ENCODE assay signal across 17 cellular contexts in the genomic region with DNA sequence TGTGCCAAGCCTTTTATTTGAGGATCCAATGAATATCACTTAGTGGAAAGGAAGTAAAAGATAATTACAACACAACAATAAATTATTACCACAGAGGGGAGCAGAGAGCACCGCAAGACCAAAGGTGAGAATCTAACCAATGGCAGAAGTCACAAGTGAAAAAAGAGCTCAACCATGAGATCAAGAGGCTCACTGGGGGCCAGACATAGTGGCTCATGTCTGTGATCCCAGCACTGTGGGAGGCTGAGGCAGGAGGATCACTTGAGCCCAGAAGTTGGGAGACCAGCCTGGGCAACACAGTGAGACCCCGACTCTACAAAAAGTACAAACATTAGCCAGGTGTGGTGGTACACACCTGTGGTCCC. TPM values are rescaled to one million over a fixed set of nuclear protein-coding genes. Genes with fewer than 3 reads are reported as not detected.
A peak's percentile ranks its signal among the peaks of the same experiment; 100 is the strongest.
DNase-seq lines count a peak whose midpoint lies in the region; ATAC-seq, FAIRE-seq and TF ChIP-seq lines count a peak whose summit lies in the region.
"Had no signal": no experiment of that assay in that cellular context is flagged by ENCODE, and none has a peak within 500 bp of the region (broad histone marks: within the 10 kb centered on the region; RNA-seq: fewer than 3 reads in every experiment).

No MANE protein-coding gene starts in this region.

- peak overlapping the region; percentile 19 for H3K27ac ChIP-seq in keratinocyte (ENCODE audit: control insufficient read depth, insufficient read depth, low read length)
- H3K27ac ChIP-seq: HL-60, lower lobe of right lung had no signal

- dilution Hi-C loops in keratinocyte (cut with MboI; ENCODE audit: extremely low pct_ligation_motif_present, low sequenced_read_pairs) = no loop called here

- peaks cover 91% of the 10 kb centered on the region for H3K79me2 ChIP-seq in keratinocyte (ENCODE audit: control insufficient read depth, insufficient read depth, low read length)

- POLR2A ChIA-PET in T-cell (lab: Charles Lee) = interaction anchor here (0.5 to 0.8 kb wide), 3 partner anchors 14 to 220 kb away, joined by 3 to 7 read pairs (median 4); no protein-coding TSS in a partner anchor

- H3K27me3 ChIP-seq in keratinocyte (ENCODE audit: control insufficient read depth, extremely low read depth, insufficient read depth, low read length) = no peaks in the 10 kb centered on the region

- H4K20me1 ChIP-seq in keratinocyte (ENCODE audit: control insufficient read depth, extremely low read depth, insufficient read depth, low read length) = peaks cover 69% of the 10 kb centered on the region

- peak overlapping the region; percentile 25 for H3K4me2 ChIP-seq in keratinocyte (ENCODE audit: control insufficient read depth, extremely low read depth, insufficient read depth, low read depth, low read length)

- H3K4me3 ChIP-seq in keratinocyte (ENCODE audit: control insufficient read depth in 2 of 3, extremely low read depth in 1 of 3, insufficient read depth in 2 of 3, low read depth in 1 of 3, low read length in 3 of 3) = no peak overlapping the region
- H3K4me3 ChIP-seq: GM12878, lower lobe of right lung had no signal

- H3K36me3 ChIP-seq in keratinocyte (ENCODE audit: control insufficient read depth in 2 of 2, extremely low read depth in 1 of 2, insufficient read depth in 2 of 2, low read length in 2 of 2) = peaks cover 3 to 19% of the 10 kb centered on the region in 2 experiments
- H3K36me3 ChIP-seq: lower lobe of right lung had no signal

- peak overlapping the region; percentile 68 for H3K4me3 Mint-ChIP-seq in activated naive CD4-positive, alpha-beta T cell treated with anti-CD3 and anti-CD28 coated beads, Interleukin-2, amount 50 U/mL, for 24 hours
- H3K4me3 Mint-ChIP-seq in T-cell (peak overlapping the region; percentile 32 to 81 (median 57)), type B pancreatic cell (peak overlapping the region; percentile 17)

- no peak for FAIRE-seq in keratinocyte (lab: Jason Lieb, UNC)
- FAIRE-seq: GM12878 had no signal

- H3K9ac ChIP-seq in keratinocyte (ENCODE audit: control insufficient read depth, extremely low read depth, insufficient read depth, low read length) = no peak overlapping the region

- peaks cover 2% of the 10 kb centered on the region for H3K9me1 ChIP-seq in keratinocyte (ENCODE audit: control insufficient read depth, extremely low read depth, insufficient read depth, low read length)

- TF ChIP-seq CTCF in keratinocyte (optimal IDR thresholded peaks at IDR 0.05 in 1 of 3, IDR thresholded peaks at IDR 0.05 in 1 of 3, conservative IDR thresholded peaks at IDR 0.05 in 1 of 3; ENCODE audit: extremely low read depth in 1 of 3, insufficient read depth in 2 of 3, low read length in 3 of 3) (no peak), type B pancreatic cell (conservative IDR thresholded peaks at IDR 0.05) (no peak)

- CTCF ChIA-PET in T-cell (lab: Charles Lee) = interaction anchor here (0.5 to 1.8 kb wide), 5 partner anchors 11 to 138 kb away, joined by 3 to 6 read pairs (median 3); no protein-coding TSS in a partner anchor

- H2AFZ ChIP-seq in keratinocyte (ENCODE audit: control insufficient read depth, low read length) = no peak overlapping the region

- no peaks in the 10 kb centered on the region for H3K9me3 ChIP-seq in keratinocyte (ENCODE audit: control insufficient read depth, low read depth, low read length)
- H3K9me3 ChIP-seq: lower lobe of right lung had no signal

- ATAC-seq in T-cell (replicated peaks in 1 of 4) (peak in 2 of 4 experiments; percentile 24), GM21723 (IDR thresholded peaks at IDR 0.05; ENCODE audit: unreplicated experiment) (no peak)
- ATAC-seq: GM12878, lower lobe of right lung, Right ventricle myocardium inferior had no signal

- H3K27ac Mint-ChIP-seq in activated naive CD4-positive, alpha-beta T cell treated with anti-CD3 and anti-CD28 coated beads, Interleukin-2, amount 50 U/mL, for 24 hours = peak overlapping the region; percentile 72
- peak overlapping the region; percentile 29 to 62 for H3K27ac Mint-ChIP-seq in T-cell
- peak overlapping the region; percentile 83 for H3K27ac Mint-ChIP-seq in type B pancreatic cell

- H3K4me1 Mint-ChIP-seq in activated naive CD4-positive, alpha-beta T cell treated with anti-CD3 and anti-CD28 coated beads, Interleukin-2, amount 50 U/mL, for 24 hours = peaks cover 93% of the 10 kb centered on the region
- H3K4me1 Mint-ChIP-seq in T-cell (peaks cover 89 to 94% (median 90%) of the 10 kb centered on the region in 3 donors), type B pancreatic cell (ENCODE audit: unreplicated experiment) (peaks cover 41% of the 10 kb centered on the region)

- H3K27me3 Mint-ChIP-seq in activated naive CD4-positive, alpha-beta T cell treated with anti-CD3 and anti-CD28 coated beads, Interleukin-2, amount 50 U/mL, for 24 hours = no peaks in the 10 kb centered on the region
- H3K27me3 Mint-ChIP-seq in T-cell (no peaks in the 10 kb centered on the region), type B pancreatic cell (no peaks in the 10 kb centered on the region)

- H3K4me1 ChIP-seq in keratinocyte (ENCODE audit: control insufficient read depth, extremely low read depth, insufficient read depth, low read length) = peaks cover 66% of the 10 kb centered on the region

- H3K9me3 Mint-ChIP-seq in activated naive CD4-positive, alpha-beta T cell treated with anti-CD3 and anti-CD28 coated beads, Interleukin-2, amount 50 U/mL, for 24 hours = no peaks in the 10 kb centered on the region
- no peaks in the 10 kb centered on the region for H3K9me3 Mint-ChIP-seq in T-cell
- no peaks in the 10 kb centered on the region for H3K9me3 Mint-ChIP-seq in type B pancreatic cell

- DNase-seq in activated naive CD4-positive, alpha-beta T cell treated with Interleukin-2 at 50 U/mL for 16 hours = no peak
- DNase-seq in T-cell (no peak), keratinocyte (ENCODE audit: low read depth, low spot score) (no peak), type B pancreatic cell (ENCODE audit: extremely low spot score, unreplicated experiment) (no peak), NCI-H2171 (lab: John Stamatoyannopoulos, UW) (no peak), GM19240 (ENCODE audit: insufficient read length, low spot score) (no peak)
- DNase-seq: amygdala, dermis blood vessel endothelial cell, Kasumi-1, lower lobe of right lung, NCI-H187 treated with DMSO at 0.1 percent for 48 hours, NCI-H82 had no signal

- peaks cover 3% of the 10 kb centered on the region for H3K36me3 Mint-ChIP-seq in activated naive CD4-positive, alpha-beta T cell treated with anti-CD3 and anti-CD28 coated beads, Interleukin-2, amount 50 U/mL, for 24 hours
- H3K36me3 Mint-ChIP-seq in T-cell (peaks cover 13% of the 10 kb centered on the region), type B pancreatic cell (peaks cover 7% of the 10 kb centered on the region)

RNA-seq across cellular contexts. Expression of a gene that starts 17.7 kb away (rescaled TPM):
- total RNA-seq in T-cell (100 to 1,000 TPM; 257 to 294 (median 271) TPM), type B pancreatic cell (ENCODE audit: low replicate concordance) (153 and 155 TPM in 2 replicates)
- polyA plus RNA-seq in keratinocyte = 23.8 to 48.1 TPM (median 30.1 TPM) in 3 replicates
- polyA plus RNA-seq in keratinocyte (2011; ENCODE audit: low read depth) = 213 TPM
- 28.2 and 41.3 TPM in 2 replicates for polyA plus RNA-seq in keratinocyte (2011; cell fraction: cytosol; rRNA removed)
- 136 and 154 TPM in 2 replicates for polyA plus RNA-seq in keratinocyte (2011; cell fraction: nucleus; rRNA removed)
- 64.1 and 79.3 TPM in 2 replicates for polyA plus RNA-seq in keratinocyte (2012; ENCODE audit: low replicate concordance)
- polyA minus RNA-seq in keratinocyte = 22.4 to 90.7 TPM (median 67.2 TPM) in 3 replicates
- polyA minus RNA-seq in keratinocyte (2011; cell fraction: cytosol; rRNA and poly(A)+ RNA removed) = 44.5 TPM
- 81.8 and 119 TPM in 2 replicates for polyA minus RNA-seq in keratinocyte (2011; cell fraction: nucleus; rRNA and poly(A)+ RNA removed)

RNA-seq across cellular contexts. Expression of a gene that starts 35.5 kb away (rescaled TPM):
- total RNA-seq in T-cell = 100 to 1,000 TPM; 161 to 203 (median 184) TPM
- 43.8 to 59.4 TPM (median 45.2 TPM) in 3 replicates for polyA plus RNA-seq in keratinocyte
- 61.3 TPM for polyA plus RNA-seq in keratinocyte (2011; ENCODE audit: low read depth)
- 25.8 and 33.9 TPM in 2 replicates for polyA plus RNA-seq in keratinocyte (2011; cell fraction: cytosol; rRNA removed)
- 196 and 220 TPM in 2 replicates for polyA plus RNA-seq in keratinocyte (2011; cell fraction: nucleus; rRNA removed)
- 44.4 and 56.1 TPM in 2 replicates for polyA plus RNA-seq in keratinocyte (2012; ENCODE audit: low replicate concordance)
- 51.9 to 68.9 TPM (median 66.4 TPM) in 3 replicates for polyA minus RNA-seq in keratinocyte
- polyA minus RNA-seq in keratinocyte (2011; cell fraction: cytosol; rRNA and poly(A)+ RNA removed) = 54.3 TPM
- 133 and 141 TPM in 2 replicates for polyA minus RNA-seq in keratinocyte (2011; cell fraction: nucleus; rRNA and poly(A)+ RNA removed)
- 120 and 129 TPM in 2 replicates for total RNA-seq in type B pancreatic cell (ENCODE audit: low replicate concordance)

Comparison
In these comparisons a context has a peak if more than half of its experiments do, and no peak if none do; other contexts are left out.
1. H3K4me3 Mint-ChIP-seq: peak in every context shown above with its lines; median percentile 68 in activated naive CD4-positive, alpha-beta T cell treated with anti-CD3 and anti-CD28 coated beads, Interleukin-2, amount 50 U/mL, for 24 hours; 57 in T-cell; 17 in type B pancreatic cell.